ENCODE assay signal across 8 cellular contexts in genomic region chr6:133983099-133983939, GRCh38. TPM values are rescaled to one million over a fixed set of nuclear protein-coding genes. Genes with fewer than 3 reads are reported as not detected.
DNase-seq lines count a peak whose midpoint lies in the region; ATAC-seq, FAIRE-seq and TF ChIP-seq lines count a peak whose summit lies in the region.

No MANE protein-coding gene starts in this region.

- no peak overlapping the region for H2AFZ ChIP-seq in H1 (ENCODE audit: low read length)

- peaks cover 0 to 14% of the 10 kb centered on the region in 2 experiments; a peak in 2 of 4 replicates for H3K79me2 ChIP-seq in H1 (ENCODE audit: control insufficient read depth in 1 of 2, insufficient read depth in 2 of 2, low read length in 2 of 2)

- H3K27ac ChIP-seq in HUES6 (ENCODE audit: low read depth, low read length), result no peak overlapping the region
- peak overlapping the region; percentile 39 for H3K27ac ChIP-seq in VCaP
- no peak overlapping the region for H3K27ac ChIP-seq in H1 (ENCODE audit: low read depth, low read length)
- no peak overlapping the region for H3K27ac ChIP-seq in substantia nigra (ENCODE audit: low read depth, low read length, poor library complexity, severe bottlenecking)

- ATAC-seq in GM19023 (IDR thresholded peaks at IDR 0.05; ENCODE audit: unreplicated experiment), result no peak

- H3K4me1 ChIP-seq in HUES6 (ENCODE audit: control insufficient read depth, insufficient read depth, low read length) (peaks cover 8% of the 10 kb centered on the region), H1 (replicated peaks in 1 of 4; ENCODE audit: control insufficient read depth in 3 of 4, insufficient read depth in 4 of 4, low read length in 3 of 4) (peaks cover 0 to 3% (median 0%) of the 10 kb centered on the region in 4 experiments; a peak in 2 of 7 replicates)

- no peak overlapping the region for H2BK5ac ChIP-seq in H1 (ENCODE audit: low read depth, low read length)

- no peak overlapping the region for H4K5ac ChIP-seq in H1 (ENCODE audit: insufficient read length, low read depth, low read length)

- H3K18ac ChIP-seq in H1 (ENCODE audit: extremely low read depth, low read length), result no peak overlapping the region

- no peak overlapping the region for H2BK120ac ChIP-seq in H1 (replicated peaks; ENCODE audit: low read depth, low read length)

- H3K4me2 ChIP-seq in H1 (ENCODE audit: insufficient read depth in 1 of 2, low read depth in 2 of 2, low read length in 2 of 2), result no peak overlapping the region

- FAIRE-seq in H1 (lab: Jason Lieb, UNC), result peak; percentile 7

- TF ChIP-seq CTCF in VCaP (conservative IDR thresholded peaks at IDR 0.05) (no peak), H1 (IDR thresholded peaks at IDR 0.05; ENCODE audit: control extremely low read depth in 1 of 3, insufficient read depth in 1 of 3, low read depth in 1 of 3, low read length in 3 of 3) (no peak)

- H3K36me3 ChIP-seq in HUES6 (ENCODE audit: control insufficient read depth, insufficient read depth, low read length) (peaks cover 39% of the 10 kb centered on the region), H1 (ENCODE audit: control insufficient read depth in 2 of 4, insufficient read depth in 4 of 4, low read length in 3 of 4) (peaks cover 0 to 55% (median 10%) of the 10 kb centered on the region in 4 experiments; a peak in 4 of 8 replicates)

- H3K9me3 ChIP-seq in HUES6 (ENCODE audit: control insufficient read depth, insufficient read depth, low read depth, low read length), result no peaks in the 10 kb centered on the region
- no peaks in the 10 kb centered on the region for H3K9me3 ChIP-seq in H1 (ENCODE audit: insufficient read depth in 2 of 2, low read depth in 1 of 2, low read length in 1 of 2)

- H3K23ac ChIP-seq in H1 (ENCODE audit: insufficient read length), result no peak overlapping the region

- H3K4me3 ChIP-seq in HUES6 (ENCODE audit: low read depth, low read length) (no peak overlapping the region), H1 (ENCODE audit: extremely low read depth in 1 of 4, insufficient read depth in 2 of 4, low read depth in 3 of 4, low read length in 4 of 4) (no peak overlapping the region)

- H2BK20ac ChIP-seq in H1 (ENCODE audit: low read length), result no peak overlapping the region

- no peak overlapping the region for H3K4ac ChIP-seq in H1 (replicated peaks; ENCODE audit: insufficient read length, low read depth, low read length)

- DNase-seq in H1 (ENCODE audit: low read depth in 1 of 2, low spot score in 2 of 2) (no peak), DMS 273 (lab: John Stamatoyannopoulos, UW; ENCODE audit: unreplicated experiment) (no peak), substantia nigra (lab: John Stamatoyannopoulos, UW) (no peak), NCI-H748 treated with DMSO at 0.1 percent for 48 hours (lab: John Stamatoyannopoulos, UW) (no peak)
- peak; percentile 22 for DNase-seq in stimulated activated CD8-positive, alpha-beta memory T cell treated with anti-CD3 and anti-CD28 coated beads, Interleukin-4, amount 100 ng/mL, for 24 hours (ENCODE audit: low read depth)

- H4K8ac ChIP-seq in H1 (ENCODE audit: extremely low read depth, insufficient read depth, low read length), result no peak overlapping the region

- H2BK12ac ChIP-seq in H1 (ENCODE audit: low read depth, low read length), result no peak overlapping the region

- no peaks in the 10 kb centered on the region for H3K79me1 ChIP-seq in H1 (ENCODE audit: low read depth, low read length)

- POLR2A ChIA-PET in H1 (lab: Charles Lee; ENCODE audit: partially characterized antibody), result no interaction called here

- no peaks in the 10 kb centered on the region for H3K23me2 ChIP-seq in H1 (ENCODE audit: low read depth, low read length)

- no peak for TF ChIP-seq POLR2A in H1 (IDR thresholded peaks at IDR 0.05; ENCODE audit: control extremely low read depth in 1 of 2, low read depth in 2 of 2, low read length in 2 of 2)

- WGBS in H1 (ENCODE audit: extremely low coverage in 1 of 2, insufficient coverage in 1 of 2, insufficient read length in 1 of 2, insufficient replicate concordance in 2 of 2, low coverage in 1 of 2, low lambda C conversion rate in 2 of 2, missing lambda C conversion rate in 1 of 2), 2 experiments, result 83 to 100% methylated on average over 1 to 9 of the region's 9 CpGs

- H4K91ac ChIP-seq in H1 (replicated peaks; ENCODE audit: insufficient read length, low read length), result no peak overlapping the region

- H3K56ac ChIP-seq in H1 (replicated peaks; ENCODE audit: insufficient read length, low read depth, low read length), result no peak overlapping the region

- CTCF ChIA-PET in H1 (lab: Charles Lee; ENCODE audit: partially characterized antibody), result interaction anchor here (0.7 to 3.4 kb wide), 10 partner anchors 10 to 114 kb away, joined by 3 to 30 read pairs (median 4); no protein-coding TSS in a partner anchor

- H3K27me3 ChIP-seq in HUES6 (ENCODE audit: control insufficient read depth, insufficient read depth, low read length), result no peaks in the 10 kb centered on the region
- H3K27me3 ChIP-seq in H1 (replicated peaks in 1 of 4; ENCODE audit: control insufficient read depth in 3 of 4, extremely low read depth in 1 of 4, insufficient read depth in 3 of 4, low read length in 3 of 4), result no peaks in the 10 kb centered on the region

- no peak overlapping the region for H3K14ac ChIP-seq in H1 (ENCODE audit: insufficient read length)

- TF ChIP-seq RAD21 in H1 (IDR thresholded peaks at IDR 0.05 in 1 of 2, conservative IDR thresholded peaks at IDR 0.05 in 1 of 2; ENCODE audit: low read depth in 2 of 2, low read length in 2 of 2), result 0 out of 4 replicates have a peak, but pooled peaks of 1 of the 2 experiments have one; percentile 2

- TF ChIP-seq EP300 in H1 (IDR thresholded peaks at IDR 0.05; ENCODE audit: borderline replicate concordance in 1 of 2, low read depth in 2 of 2, low read length in 2 of 2), result no peak

- no peaks in the 10 kb centered on the region for H4K20me1 ChIP-seq in H1 (replicated peaks in 1 of 2; ENCODE audit: control insufficient read depth in 1 of 2, insufficient read depth in 2 of 2, low read length in 2 of 2)

- H2AK5ac ChIP-seq in H1 (ENCODE audit: low read depth, low read length), result no peak overlapping the region

- H3K9ac ChIP-seq in HUES6 (ENCODE audit: low read length) (peak overlapping the region; percentile 8), H1 (replicated peaks in 1 of 4; ENCODE audit: extremely low read depth in 1 of 4, low read depth in 3 of 4, low read length in 3 of 4) (no peak overlapping the region)

- H2BK15ac ChIP-seq in H1 (ENCODE audit: low read length), result no peak overlapping the region

TF ChIP-seq in H1, 55 proteins besides CTCF, POLR2A, EP300 and RAD21:
- TF ChIP-seq SAP30 (IDR thresholded peaks at IDR 0.05; ENCODE audit: insufficient read depth, insufficient replicate concordance, low read length), result no peak
- TF ChIP-seq RFX5 (IDR thresholded peaks at IDR 0.05; ENCODE audit: borderline replicate concordance, low read depth, low read length), result no peak
- no peak for TF ChIP-seq POU5F1 (IDR thresholded peaks at IDR 0.05; ENCODE audit: low read depth, low read length)

RNA-seq across cellular contexts. Expression of gene TBPL1, which starts 30.3 kb away (rescaled TPM):
- 66.3 and 67.0 TPM in 2 replicates for total RNA-seq in H1 (2021; fragmentation: NEBNext Ultra II Directional; extraction: Animal tissue kit (Norgen Biotek cat#: 25700))
- 19.5 and 32.5 TPM in 2 replicates for polyA plus RNA-seq in H1 (2011; rRNA removed)
- polyA plus RNA-seq in H1 (2011; cell fraction: cytosol; rRNA removed), result 44.7 TPM
- polyA plus RNA-seq in H1 (2011; cell fraction: nucleus; rRNA removed), result 39.2 TPM
- 35.6 to 61.1 TPM (median 49.4 TPM) in 4 replicates for polyA plus RNA-seq in H1 (2012, experiment 1 of 2)
- polyA plus RNA-seq in H1 (2012, experiment 2 of 2), result 21.8 TPM
- polyA plus RNA-seq in H1 (2013, experiment 1 of 2), result 69.9 TPM
- 75.1 TPM for polyA plus RNA-seq in H1 (2013, experiment 2 of 2)
- 16.6 and 28.6 TPM in 2 replicates for polyA minus RNA-seq in H1 (2011; rRNA and poly(A)+ RNA removed)
- 39.0 TPM for polyA minus RNA-seq in H1 (2011; cell fraction: cytosol; rRNA and poly(A)+ RNA removed)
- 19.7 TPM for polyA minus RNA-seq in H1 (2011; cell fraction: nucleus; rRNA and poly(A)+ RNA removed)
